Comparison of ENCODE assay signal across 8 cellular contexts in the genomic region with DNA sequence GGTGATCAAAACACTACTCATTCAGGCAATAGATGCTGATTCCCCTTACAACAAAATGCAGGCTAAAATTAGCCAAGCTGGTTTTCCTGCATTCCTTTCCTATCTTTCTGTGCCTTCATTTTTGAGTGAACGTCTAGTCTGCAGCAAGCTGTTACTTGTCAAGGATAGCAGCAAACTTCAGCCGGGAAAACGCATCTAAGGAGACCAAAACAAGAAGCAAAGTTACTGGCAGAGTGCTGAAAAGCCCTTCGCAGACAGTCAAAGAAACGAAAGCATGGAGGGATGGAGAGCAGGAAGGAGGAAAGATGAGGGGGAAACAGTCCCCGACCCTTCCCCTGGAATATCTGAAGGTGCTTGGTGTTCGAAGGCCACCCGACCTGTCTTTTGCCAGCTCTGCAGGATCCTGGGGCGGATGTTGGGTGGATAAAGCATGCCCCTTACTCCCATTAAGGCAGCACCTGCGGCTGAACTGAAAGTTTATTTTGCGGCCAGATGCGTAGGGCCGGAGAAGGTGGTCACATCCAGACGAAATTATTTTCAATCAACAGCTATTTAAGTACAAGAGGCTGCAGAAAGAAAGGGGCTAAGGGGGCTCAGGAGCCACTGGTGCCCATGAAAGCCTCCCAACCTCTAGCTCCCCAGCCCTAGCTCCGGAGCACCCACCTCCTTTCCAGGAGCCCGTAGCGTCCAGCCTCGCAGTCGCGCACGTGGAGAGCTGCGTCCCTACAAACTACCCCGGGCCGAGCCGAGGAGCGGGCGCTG. TPM values are rescaled to one million over a fixed set of nuclear protein-coding genes. Genes with fewer than 3 reads are reported as not detected.
DNase-seq lines count a peak whose midpoint lies in the region; ATAC-seq and TF ChIP-seq lines count a peak whose summit lies in the region.

No MANE protein-coding gene starts in this region.

- no peak for TF ChIP-seq RAD21 in Ishikawa (IDR thresholded peaks at IDR 0.05; ENCODE audit: low read depth)

- H3K9me3 ChIP-seq in testis = no peaks in the 10 kb centered on the region

- H3K4me3 ChIP-seq in kidney epithelial cell (ENCODE audit: low read depth, low read length) (peak overlapping the region; percentile 57), testis (peak overlapping the region; percentile 61 to 66)

- H3K27ac ChIP-seq in testis = peak overlapping the region in 1 of 2 donors; percentile 44

- TF ChIP-seq POLR2A in testis (IDR thresholded peaks at IDR 0.05) = no peak

- TF ChIP-seq CTCF in kidney epithelial cell (IDR thresholded peaks at IDR 0.05; ENCODE audit: insufficient read depth, low read length, poor library complexity, severe bottlenecking) (no peak), testis (IDR thresholded peaks at IDR 0.05) (no peak)

- no peak for ATAC-seq in activated CD4-positive, CD25-positive, alpha-beta regulatory T cell treated with anti-CD3 and anti-CD28 coated beads, Interleukin-2, amount 50 U/mL, for 24 hours

- H3K36me3 ChIP-seq in kidney epithelial cell (ENCODE audit: control insufficient read depth, insufficient read depth, low read length) (no peaks in the 10 kb centered on the region), testis (ENCODE audit: low read depth, missing control alignments) (no peaks in the 10 kb centered on the region)

- H3K4me1 ChIP-seq in testis = peaks cover 7% of the 10 kb centered on the region

- H3K27me3 ChIP-seq in kidney epithelial cell (ENCODE audit: control insufficient read depth, insufficient read depth, low read length) (no peaks in the 10 kb centered on the region), testis (no peaks in the 10 kb centered on the region)

- intact Hi-C loops in testis (cut with DNase I; ENCODE audit: low total_unique reads) = no loop called here

- DNase-seq in DMS153 treated with DMSO at 0.1 percent for 48 hours (lab: John Stamatoyannopoulos, UW; ENCODE audit: unreplicated experiment) (peak; percentile 7), DMS153 (lab: John Stamatoyannopoulos, UW) (no peak), astrocyte of the hippocampus (ENCODE audit: low read depth, low spot score) (peak; percentile 29), kidney epithelial cell (ENCODE audit: low read depth) (no peak), testis (peak; percentile 35), HuH-7.5 (ENCODE audit: low spot score) (no peak)

- WGBS in testis, 2 donors = 0 to 3% methylated on average over 14 to 27 of the region's 27 CpGs

- TF ChIP-seq EP300 in Ishikawa (IDR thresholded peaks at IDR 0.05; ENCODE audit: borderline replicate concordance) = no peak

TF ChIP-seq in Ishikawa, 13 proteins besides CTCF, POLR2A, EP300 and RAD21:
- TF ChIP-seq, protein P1, sequence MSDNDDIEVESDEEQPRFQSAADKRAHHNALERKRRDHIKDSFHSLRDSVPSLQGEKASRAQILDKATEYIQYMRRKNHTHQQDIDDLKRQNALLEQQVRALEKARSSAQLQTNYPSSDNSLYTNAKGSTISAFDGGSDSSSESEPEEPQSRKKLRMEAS (IDR thresholded peaks at IDR 0.05) = peak; percentile 78; the same call in 1 of the 2 replicates
- TF ChIP-seq TCF12 (IDR thresholded peaks at IDR 0.05; ENCODE audit: low read depth) = no peak
TF ChIP-seq in Ishikawa: peak in this region for 1.

RNA-seq across cellular contexts. Expression of a gene that starts 0.5 kb away (rescaled TPM):
- 21.9 and 22.1 TPM in 2 replicates for total RNA-seq in kidney epithelial cell
- 1 to 10 TPM; 2.5 to 5.7 TPM for total RNA-seq in testis
- 1.8 TPM for polyA plus RNA-seq in testis (ENCODE audit: insufficient read depth, low read depth, low replicate concordance)

Comparison
In these comparisons a context has a peak if more than half of its experiments do, and no peak if none do; other contexts are left out.
1. DNase-seq: peak in DMS153 treated with DMSO at 0.1 percent for 48 hours (single experiment), astrocyte of the hippocampus (single experiment) and testis (single experiment); none in DMS153 (single experiment), kidney epithelial cell (single experiment) and HuH-7.5 (single experiment).